ENCODE assay signal across 18 cellular contexts in genomic region chr16:24990803-24991202, GRCh38. TPM values are rescaled to one million over a fixed set of nuclear protein-coding genes. Genes with fewer than 3 reads are reported as not detected.
DNase-seq lines count a peak whose midpoint lies in the region; ATAC-seq and TF ChIP-seq lines count a peak whose summit lies in the region.
"Had no signal": no experiment of that assay in that cellular context is flagged by ENCODE, and none has a peak within 500 bp of the region (broad histone marks: within the 10 kb centered on the region; RNA-seq: fewer than 3 reads in every experiment).

No MANE protein-coding gene starts in this region.

- H3K27me3 ChIP-seq in heart right ventricle (no peaks in the 10 kb centered on the region), brain microvascular endothelial cell (replicated peaks) (no peaks in the 10 kb centered on the region), tibial artery (no peaks in the 10 kb centered on the region)

- H3K36me3 ChIP-seq in heart right ventricle, result no peaks in the 10 kb centered on the region
- H3K36me3 ChIP-seq in brain microvascular endothelial cell (replicated peaks), result no peaks in the 10 kb centered on the region
- no peaks in the 10 kb centered on the region for H3K36me3 ChIP-seq in tibial artery

- peak overlapping the region in 4 of 6 donors; percentile 49 to 87 (median 65) for H3K27ac Mint-ChIP-seq in naive B cell
- H3K27ac Mint-ChIP-seq: activated CD4-positive, alpha-beta T cell treated with anti-CD3 and anti-CD28 coated beads, Interleukin-2, amount 10 ng/mL, durations not matched to agents 24 days and 14 days; activated naive CD8-positive, alpha-beta T cell treated with anti-CD3 and anti-CD28 coated beads for 36 hours; CD8-positive, alpha-beta T cell; nephron had no signal

- H3K4me3 ChIP-seq in heart right ventricle (no peak overlapping the region), brain microvascular endothelial cell (ENCODE audit: low read depth, low read length) (no peak overlapping the region), tibial artery (no peak overlapping the region)
- H3K4me3 ChIP-seq: A549 had no signal

- 71 to 77% methylated on average over 4 of the region's 4 CpGs for WGBS in heart right ventricle, 2 donors

- H3K9me3 ChIP-seq in heart right ventricle (no peaks in the 10 kb centered on the region), tibial artery (no peaks in the 10 kb centered on the region)
- H3K9me3 ChIP-seq: A549, SK-N-SH had no signal

- in situ Hi-C loops in brain microvascular endothelial cell (cut with HindIII; ENCODE audit: low pct_ligation_motif_present, low sequenced_read_pairs), result no loop called here

- DNase-seq in heart right ventricle (no peak), Right ventricle myocardium superior (no peak), brain microvascular endothelial cell (peak; percentile 43), naive B cell (no peak), tibial artery (no peak), NCI-H82 treated with DMSO at 0.1 percent for 48 hours (lab: John Stamatoyannopoulos, UW; ENCODE audit: unreplicated experiment) (no peak)
- no peak for DNase-seq in stimulated activated naive CD4-positive, alpha-beta T cell treated with Interleukin-2 at 50 U/mL for 16 hours (lab: John Stamatoyannopoulos, UW)
- DNase-seq: activated CD4-positive, alpha-beta T cell treated with anti-CD3 and anti-CD28 coated beads, Interleukin-2, amount 10 ng/mL, durations not matched to agents 24 days and 14 days; activated naive CD8-positive, alpha-beta T cell treated with anti-CD3 and anti-CD28 coated beads for 36 hours; CD8-positive, alpha-beta T cell; foreskin fibroblast; NCI-H2029; NCI-H510A treated with DMSO at 0.1 percent for 48 hours; OCI-M1; SK-N-SH had no signal

- peaks cover 0 to 6% of the 10 kb centered on the region in 2 donors for H3K36me3 Mint-ChIP-seq in naive B cell
- H3K36me3 Mint-ChIP-seq: CD8-positive, alpha-beta T cell had no signal

- no peaks in the 10 kb centered on the region for H3K27me3 Mint-ChIP-seq in naive B cell
- H3K27me3 Mint-ChIP-seq: activated CD4-positive, alpha-beta T cell treated with anti-CD3 and anti-CD28 coated beads, Interleukin-2, amount 10 ng/mL, durations not matched to agents 24 days and 14 days; activated naive CD8-positive, alpha-beta T cell treated with anti-CD3 and anti-CD28 coated beads for 36 hours had no signal

- H3K27ac ChIP-seq in heart right ventricle, result peak overlapping the region; percentile 36 to 90 (median 70)
- H3K27ac ChIP-seq in brain microvascular endothelial cell, result peak overlapping the region; percentile 98
- peak overlapping the region; percentile 68 to 78 for H3K27ac ChIP-seq in tibial artery

- intact Hi-C loops in heart right ventricle (cut with DNase I), result no loop called here
- intact Hi-C loops in Right ventricle myocardium superior (cut with DNase I), result no loop called here
- intact Hi-C loops in tibial artery (cut with DNase I; ENCODE audit: low total_unique reads), result no loop called here

- H3K4me1 Mint-ChIP-seq in naive B cell, result peaks cover 74 to 98% (median 93%) of the 10 kb centered on the region in 3 donors

- H3K4me3 Mint-ChIP-seq in naive B cell, result peak overlapping the region in 4 of 8 donors; percentile 27 to 77 (median 54)
- H3K4me3 Mint-ChIP-seq: activated CD4-positive, alpha-beta T cell treated with anti-CD3 and anti-CD28 coated beads, Interleukin-2, amount 10 ng/mL, durations not matched to agents 24 days and 14 days; activated naive CD8-positive, alpha-beta T cell treated with anti-CD3 and anti-CD28 coated beads for 36 hours; CD8-positive, alpha-beta T cell; nephron had no signal

- no peaks in the 10 kb centered on the region for H3K9me3 Mint-ChIP-seq in naive B cell
- H3K9me3 Mint-ChIP-seq: activated CD4-positive, alpha-beta T cell treated with anti-CD3 and anti-CD28 coated beads, Interleukin-2, amount 10 ng/mL, durations not matched to agents 24 days and 14 days; activated naive CD8-positive, alpha-beta T cell treated with anti-CD3 and anti-CD28 coated beads for 36 hours; CD8-positive, alpha-beta T cell; nephron had no signal

- H3K4me1 ChIP-seq in heart right ventricle, result peaks cover 37 to 100% (median 98%) of the 10 kb centered on the region in 9 donors
- peaks cover 0 to 99% (median 84%) of the 10 kb centered on the region in 4 donors for H3K4me1 ChIP-seq in tibial artery

- TF ChIP-seq CTCF in heart right ventricle (IDR thresholded peaks at IDR 0.05) (no peak), brain microvascular endothelial cell (IDR thresholded peaks at IDR 0.05; ENCODE audit: low read depth, low read length, missing control alignments) (no peak), tibial artery (IDR thresholded peaks at IDR 0.05) (no peak)

- ATAC-seq in heart right ventricle (no peak), Right ventricle myocardium superior (ENCODE audit: poor library complexity) (no peak), naive B cell (ENCODE audit: low read depth in 2 of 2) (no peak), GM21390 (IDR thresholded peaks at IDR 0.05; ENCODE audit: unreplicated experiment) (no peak)
- ATAC-seq: A549; CD8-positive, alpha-beta T cell had no signal

RNA-seq across cellular contexts. Expression of gene ARHGAP17, which starts 24.4 kb away (rescaled TPM):
- total RNA-seq in heart right ventricle (10 to 100 TPM; 45.7 to 95.9 (median 76.2) TPM), Right ventricle myocardium superior (54.8 TPM)
- polyA plus RNA-seq in heart right ventricle (10 to 100 TPM; 30.4 to 54.7 TPM), naive B cell (ENCODE audit: low read depth in 6 of 6) (100 to 1,000 TPM in 4 of 6 donors, 10 to 100 TPM in 2; 90.5 to 200 (median 115) TPM)
